26 cellular contexts compared by ENCODE assay signal in genomic region chr5:74367241-74367733, GRCh38.
A peak's percentile ranks its signal among the peaks of the same experiment; 100 is the strongest.
DNase-seq lines count a peak whose midpoint lies in the region; ATAC-seq and TF ChIP-seq lines count a peak whose summit lies in the region.
"Had no signal": no experiment of that assay in that cellular context is flagged by ENCODE, and none has a peak within 500 bp of the region (broad histone marks: within the 10 kb centered on the region; RNA-seq: fewer than 3 reads in every experiment).

No MANE protein-coding gene starts in this region.

- no peak overlapping the region for H3K4me3 ChIP-seq in body of pancreas
- no peak overlapping the region for H3K4me3 ChIP-seq in testis
- H3K4me3 ChIP-seq: gastrocnemius medialis, GM23248, SJSA1 had no signal

- TF ChIP-seq POLR2A in body of pancreas (IDR thresholded peaks at IDR 0.05): no peak
- no peak for TF ChIP-seq POLR2A in testis (IDR thresholded peaks at IDR 0.05)

- 62 to 81% methylated on average over 2 to 4 of the region's 4 CpGs for WGBS in body of pancreas, 2 donors
- WGBS in testis, 2 donors: 39 to 42% methylated on average over 4 of the region's 4 CpGs

- no peak overlapping the region for H3K4me3 Mint-ChIP-seq in mesothelial cell of epicardium
- H3K4me3 Mint-ChIP-seq in activated naive CD8-positive, alpha-beta T cell treated with anti-CD3 and anti-CD28 coated beads for 36 hours: no peak overlapping the region
- no peak overlapping the region for H3K4me3 Mint-ChIP-seq in activated T-helper 1 cell treated with anti-CD3 and anti-CD28 coated beads, Interleukin-12 subunit alpha, Interleukin-12 subunit beta, Interleukin-2, Interleukin-4 antibody, amounts not matched to agents 30 ng/mL and 10 ng/mL and 1 ng/mL, durations not matched to agents 14 hours and 24 hours and 36 hours
- H3K4me3 Mint-ChIP-seq: activated CD4-positive, alpha-beta T cell treated with anti-CD3 and anti-CD28 coated beads, Interleukin-2, amount 10 ng/mL, durations not matched to agents 7 days and 5 days; activated naive CD8-positive, alpha-beta T cell treated with anti-CD3 and anti-CD28 coated beads, Interleukin-2, amount 50 U/mL, for 24 hours; activated T-cell treated with anti-CD3 and anti-CD28 coated beads, Interleukin-2, amount 50 U/mL, for 24 hours; CD8-positive, alpha-beta T cell; IgD-negative memory B cell; naive thymus-derived CD4-positive, alpha-beta T cell; stimulated activated naive B cell treated with anti-CD40 and anti-IgM and Interleukin-4, amounts not matched to agents 10 μg/mL and 1 μg/mL and 100 μg/mL, for 72 hours had no signal

- H3K9me3 ChIP-seq in body of pancreas: no peaks in the 10 kb centered on the region
- H3K9me3 ChIP-seq in testis: no peaks in the 10 kb centered on the region
- H3K9me3 ChIP-seq: BE2C, gastrocnemius medialis, SJSA1 had no signal

- H3K4me1 Mint-ChIP-seq in mesothelial cell of epicardium: peaks cover 24% of the 10 kb centered on the region
- H3K4me1 Mint-ChIP-seq in activated naive CD8-positive, alpha-beta T cell treated with anti-CD3 and anti-CD28 coated beads for 36 hours: no peaks in the 10 kb centered on the region
- no peaks in the 10 kb centered on the region for H3K4me1 Mint-ChIP-seq in activated T-helper 1 cell treated with anti-CD3 and anti-CD28 coated beads, Interleukin-12 subunit alpha, Interleukin-12 subunit beta, Interleukin-2, Interleukin-4 antibody, amounts not matched to agents 30 ng/mL and 10 ng/mL and 1 ng/mL, durations not matched to agents 14 hours and 24 hours and 36 hours (ENCODE audit: low read depth)
- H3K4me1 Mint-ChIP-seq: activated CD4-positive, alpha-beta T cell treated with anti-CD3 and anti-CD28 coated beads, Interleukin-2, amount 10 ng/mL, durations not matched to agents 7 days and 5 days; activated naive CD8-positive, alpha-beta T cell treated with anti-CD3 and anti-CD28 coated beads, Interleukin-2, amount 50 U/mL, for 24 hours; naive thymus-derived CD4-positive, alpha-beta T cell had no signal

- peak in 1 of 4 donors; percentile 21 for DNase-seq in body of pancreas
- no peak for DNase-seq in Right ventricle myocardium superior
- DNase-seq in mesothelial cell of epicardium (ENCODE audit: low spot score in 2 of 2, unreplicated experiment in 2 of 2): no peak
- no peak for DNase-seq in testis
- no peak for DNase-seq in activated naive CD8-positive, alpha-beta T cell treated with anti-CD3 and anti-CD28 coated beads for 36 hours
- no peak for DNase-seq in NCI-H187 (lab: John Stamatoyannopoulos, UW)
- DNase-seq in activated T-helper 1 cell treated with anti-CD3 and anti-CD28 coated beads, Interleukin-12 subunit alpha, Interleukin-12 subunit beta, Interleukin-2, Interleukin-4 antibody, amounts not matched to agents 30 ng/mL and 10 ng/mL and 1 ng/mL, durations not matched to agents 14 hours and 24 hours and 36 hours (ENCODE audit: low spot score): no peak
- DNase-seq: activated CD4-positive, alpha-beta T cell treated with anti-CD3 and anti-CD28 coated beads, Interleukin-2, amount 10 ng/mL, durations not matched to agents 7 days and 5 days; activated gamma-delta T cell; activated naive CD8-positive, alpha-beta T cell treated with anti-CD3 and anti-CD28 coated beads, Interleukin-2, amount 50 U/mL, for 24 hours; activated T-cell treated with anti-CD3 and anti-CD28 coated beads, Interleukin-2, amount 50 U/mL, for 24 hours; BE2C; CD8-positive, alpha-beta T cell; cerebellar nuclear complex; gastrocnemius medialis; GM23248; left colon; mesendoderm; MV-4-11; naive thymus-derived CD4-positive, alpha-beta T cell; NCI-H146; small intestine; stimulated activated naive B cell treated with anti-CD40 and anti-IgM and Interleukin-4, amounts not matched to agents 10 μg/mL and 1 μg/mL and 100 μg/mL, for 72 hours had no signal

- TF ChIP-seq CTCF in body of pancreas (IDR thresholded peaks at IDR 0.05) (no peak), mesothelial cell of epicardium (IDR thresholded peaks at IDR 0.05; ENCODE audit: unreplicated experiment) (no peak), testis (IDR thresholded peaks at IDR 0.05) (no peak)

- H3K36me3 Mint-ChIP-seq in mesothelial cell of epicardium: no peaks in the 10 kb centered on the region
- no peaks in the 10 kb centered on the region for H3K36me3 Mint-ChIP-seq in activated naive CD8-positive, alpha-beta T cell treated with anti-CD3 and anti-CD28 coated beads for 36 hours
- no peaks in the 10 kb centered on the region for H3K36me3 Mint-ChIP-seq in activated T-helper 1 cell treated with anti-CD3 and anti-CD28 coated beads, Interleukin-12 subunit alpha, Interleukin-12 subunit beta, Interleukin-2, Interleukin-4 antibody, amounts not matched to agents 30 ng/mL and 10 ng/mL and 1 ng/mL, durations not matched to agents 14 hours and 24 hours and 36 hours (ENCODE audit: low read depth)
- H3K36me3 Mint-ChIP-seq: CD8-positive, alpha-beta T cell; IgD-negative memory B cell; naive thymus-derived CD4-positive, alpha-beta T cell had no signal

- H3K36me3 ChIP-seq in body of pancreas (replicated peaks in 1 of 2; ENCODE audit: insufficient read depth in 1 of 2, low read depth in 2 of 2) (no peaks in the 10 kb centered on the region), testis (ENCODE audit: low read depth, missing control alignments) (no peaks in the 10 kb centered on the region)
- H3K36me3 ChIP-seq: BE2C, gastrocnemius medialis, SJSA1 had no signal

- peaks cover 10% of the 10 kb centered on the region for H3K9me3 Mint-ChIP-seq in mesothelial cell of epicardium
- H3K9me3 Mint-ChIP-seq in activated naive CD8-positive, alpha-beta T cell treated with anti-CD3 and anti-CD28 coated beads for 36 hours: no peaks in the 10 kb centered on the region
- H3K9me3 Mint-ChIP-seq in activated T-helper 1 cell treated with anti-CD3 and anti-CD28 coated beads, Interleukin-12 subunit alpha, Interleukin-12 subunit beta, Interleukin-2, Interleukin-4 antibody, amounts not matched to agents 30 ng/mL and 10 ng/mL and 1 ng/mL, durations not matched to agents 14 hours and 24 hours and 36 hours: no peaks in the 10 kb centered on the region
- H3K9me3 Mint-ChIP-seq: activated CD4-positive, alpha-beta T cell treated with anti-CD3 and anti-CD28 coated beads, Interleukin-2, amount 10 ng/mL, durations not matched to agents 7 days and 5 days; activated naive CD8-positive, alpha-beta T cell treated with anti-CD3 and anti-CD28 coated beads, Interleukin-2, amount 50 U/mL, for 24 hours; activated T-cell treated with anti-CD3 and anti-CD28 coated beads, Interleukin-2, amount 50 U/mL, for 24 hours; CD8-positive, alpha-beta T cell; IgD-negative memory B cell had no signal

- intact Hi-C loops in body of pancreas (cut with DNase I) (no loop called here), Right ventricle myocardium superior (cut with DNase I) (no loop called here), testis (cut with DNase I; ENCODE audit: low total_unique reads) (no loop called here)
- intact Hi-C loops in activated T-helper 1 cell treated with anti-CD3 and anti-CD28 coated beads, Interleukin-12 subunit alpha, Interleukin-12 subunit beta, Interleukin-2, Interleukin-4 antibody, amounts not matched to agents 30 ng/mL and 10 ng/mL and 1 ng/mL, durations not matched to agents 14 hours and 24 hours and 36 hours (cut with micrococcal nuclease): no loop called here

- H3K27ac Mint-ChIP-seq in mesothelial cell of epicardium: peak overlapping the region; percentile 34
- H3K27ac Mint-ChIP-seq in activated naive CD8-positive, alpha-beta T cell treated with anti-CD3 and anti-CD28 coated beads for 36 hours: no peak overlapping the region
- H3K27ac Mint-ChIP-seq in activated T-helper 1 cell treated with anti-CD3 and anti-CD28 coated beads, Interleukin-12 subunit alpha, Interleukin-12 subunit beta, Interleukin-2, Interleukin-4 antibody, amounts not matched to agents 30 ng/mL and 10 ng/mL and 1 ng/mL, durations not matched to agents 14 hours and 24 hours and 36 hours: no peak overlapping the region
- H3K27ac Mint-ChIP-seq: activated CD4-positive, alpha-beta T cell treated with anti-CD3 and anti-CD28 coated beads, Interleukin-2, amount 10 ng/mL, durations not matched to agents 7 days and 5 days; activated naive CD8-positive, alpha-beta T cell treated with anti-CD3 and anti-CD28 coated beads, Interleukin-2, amount 50 U/mL, for 24 hours; activated T-cell treated with anti-CD3 and anti-CD28 coated beads, Interleukin-2, amount 50 U/mL, for 24 hours; CD8-positive, alpha-beta T cell; IgD-negative memory B cell; naive thymus-derived CD4-positive, alpha-beta T cell; stimulated activated naive B cell treated with anti-CD40 and anti-IgM and Interleukin-4, amounts not matched to agents 10 μg/mL and 1 μg/mL and 100 μg/mL, for 72 hours had no signal

- H3K4me1 ChIP-seq in body of pancreas (no peaks in the 10 kb centered on the region), testis (peaks cover 23% of the 10 kb centered on the region)
- H3K4me1 ChIP-seq: BE2C, SJSA1 had no signal

- no peaks in the 10 kb centered on the region for H3K27me3 ChIP-seq in body of pancreas
- H3K27me3 ChIP-seq in testis: no peaks in the 10 kb centered on the region
- H3K27me3 ChIP-seq: BE2C, gastrocnemius medialis, SJSA1 had no signal

- peaks cover 2% of the 10 kb centered on the region for H3K27me3 Mint-ChIP-seq in mesothelial cell of epicardium (ENCODE audit: low read depth)
- H3K27me3 Mint-ChIP-seq in activated naive CD8-positive, alpha-beta T cell treated with anti-CD3 and anti-CD28 coated beads for 36 hours: no peaks in the 10 kb centered on the region
- H3K27me3 Mint-ChIP-seq in activated T-helper 1 cell treated with anti-CD3 and anti-CD28 coated beads, Interleukin-12 subunit alpha, Interleukin-12 subunit beta, Interleukin-2, Interleukin-4 antibody, amounts not matched to agents 30 ng/mL and 10 ng/mL and 1 ng/mL, durations not matched to agents 14 hours and 24 hours and 36 hours (ENCODE audit: insufficient read depth): peaks cover 3% of the 10 kb centered on the region

- ATAC-seq in body of pancreas (peak; percentile 21), Right ventricle myocardium superior (ENCODE audit: poor library complexity) (peak; percentile 76), HG03432 (IDR thresholded peaks at IDR 0.05; ENCODE audit: unreplicated experiment) (no peak)
- ATAC-seq: activated naive CD8-positive, alpha-beta T cell treated with anti-CD3 and anti-CD28 coated beads, Interleukin-2, amount 50 U/mL, for 24 hours; CD8-positive, alpha-beta T cell; left colon; naive thymus-derived CD4-positive, alpha-beta T cell; stimulated activated naive B cell treated with anti-CD40 and anti-IgM and Interleukin-4, amounts not matched to agents 10 μg/mL and 1 μg/mL and 100 μg/mL, for 72 hours had no signal

- no peak overlapping the region for H3K27ac ChIP-seq in body of pancreas
- peak overlapping the region; percentile 25 to 56 for H3K27ac ChIP-seq in testis
- H3K27ac ChIP-seq: gastrocnemius medialis, GM23248, SJSA1 had no signal

Comparison
In these comparisons a context has a peak if more than half of its experiments do, and no peak if none do; other contexts are left out.
1. H3K27ac ChIP-seq: peak in testis (2 of 2); none in body of pancreas (0 of 4).